25 cellular contexts compared by ENCODE assay signal in genomic region chr17:4465786-4466185, GRCh38. TPM values are rescaled to one million over a fixed set of nuclear protein-coding genes. Genes with fewer than 3 reads are reported as not detected.
DNase-seq lines count a peak whose midpoint lies in the region; ATAC-seq, FAIRE-seq and TF ChIP-seq lines count a peak whose summit lies in the region.
"Had no signal": no experiment of that assay in that cellular context is flagged by ENCODE, and none has a peak within 500 bp of the region (broad histone marks: within the 10 kb centered on the region; RNA-seq: fewer than 3 reads in every experiment).

No MANE protein-coding gene starts in this region.

- peak overlapping the region in 1 of 7 donors; percentile 6 for H3K27ac Mint-ChIP-seq in CD14-positive monocyte
- H3K27ac Mint-ChIP-seq: B cell; CD4-positive, alpha-beta T cell; GM23338 had no signal

- H3K27ac ChIP-seq in heart left ventricle = no peak overlapping the region
- no peak overlapping the region for H3K27ac ChIP-seq in osteoblast (ENCODE audit: low read depth, low read length)
- H3K27ac ChIP-seq: 22Rv1, BLaER1, C4-2B had no signal

- no peak for TF ChIP-seq POLR2A in heart left ventricle (IDR thresholded peaks at IDR 0.05)

- H3K27me3 ChIP-seq in heart left ventricle (no peaks in the 10 kb centered on the region), osteoblast (ENCODE audit: insufficient read depth, low read length) (no peaks in the 10 kb centered on the region)
- H3K27me3 ChIP-seq: BLaER1 had no signal

- FAIRE-seq in frontal cortex (lab: Jason Lieb, UNC) = no peak
- FAIRE-seq: A204.1, D721Med, GM12878, GM19239 had no signal

- H3K4me1 ChIP-seq in heart left ventricle (peaks cover 0 to 14% (median 0%) of the 10 kb centered on the region in 12 donors), osteoblast (ENCODE audit: insufficient read depth, low read length) (no peaks in the 10 kb centered on the region)

- ATAC-seq in Right ventricle myocardium inferior (no peak), heart left ventricle (no peak), esophagus mucosa (peak; percentile 22)
- ATAC-seq: GM12878, HCT116 had no signal

- H3K9me3 ChIP-seq in heart left ventricle (peaks cover 0 to 3% (median 0%) of the 10 kb centered on the region in 12 donors), osteoblast (ENCODE audit: low read depth, low read length) (no peaks in the 10 kb centered on the region)

- DNase-seq in Right ventricle myocardium inferior (ENCODE audit: missing footprints) = peak; percentile 32
- no peak for DNase-seq in heart left ventricle
- peak; percentile 75 for DNase-seq in osteoblast (ENCODE audit: insufficient read length, low spot score, missing footprints)
- DNase-seq in cerebellar nuclear complex (lab: John Stamatoyannopoulos, UW) = no peak
- DNase-seq in CD14-positive monocyte (ENCODE audit: low spot score) = no peak
- no peak for DNase-seq in frontal cortex (ENCODE audit: low spot score in 2 of 2)
- DNase-seq: CD4-positive, alpha-beta T cell; CD8-positive, alpha-beta memory T cell; DMS 273 treated with DMSO at 0.1 percent for 48 hours; DMS79; EL; GDM1; H9 had no signal

- H3K4me2 ChIP-seq in osteoblast (ENCODE audit: insufficient read depth, low read length) = no peak overlapping the region
- H3K4me2 ChIP-seq: BLaER1, GM23338 had no signal

- 65 to 92% (median 88%) methylated on average over 8 of the region's 8 CpGs for WGBS in heart left ventricle, 4 donors

- no peak overlapping the region for H2AFZ ChIP-seq in osteoblast (ENCODE audit: low read length)
- H2AFZ ChIP-seq: GM23338 had no signal

- no peaks in the 10 kb centered on the region for H3K79me2 ChIP-seq in osteoblast (ENCODE audit: insufficient read depth, low read length)

- H3K36me3 Mint-ChIP-seq in CD14-positive monocyte = peaks cover 23 to 24% of the 10 kb centered on the region in 2 donors

- no peaks in the 10 kb centered on the region for H3K36me3 ChIP-seq in heart left ventricle
- H3K36me3 ChIP-seq in osteoblast (ENCODE audit: insufficient read depth, low read length) = no peaks in the 10 kb centered on the region
- H3K36me3 ChIP-seq: BLaER1 had no signal

- no peaks in the 10 kb centered on the region for H3K27me3 Mint-ChIP-seq in CD14-positive monocyte (ENCODE audit: low read depth in 3 of 3)
- H3K27me3 Mint-ChIP-seq: B cell; CD4-positive, alpha-beta T cell; CD8-positive, alpha-beta memory T cell had no signal

- H3K4me3 ChIP-seq in heart left ventricle = no peak overlapping the region
- H3K4me3 ChIP-seq in osteoblast (ENCODE audit: insufficient read depth, low read length) = no peak overlapping the region
- H3K4me3 ChIP-seq: BLaER1, GM12878, GM23338 had no signal

- no peaks in the 10 kb centered on the region for H4K20me1 ChIP-seq in osteoblast (ENCODE audit: insufficient read depth, low read length)
- H4K20me1 ChIP-seq: BLaER1 had no signal

- H3K4me1 Mint-ChIP-seq in CD14-positive monocyte = peaks cover 6% of the 10 kb centered on the region
- H3K4me1 Mint-ChIP-seq: B cell; CD8-positive, alpha-beta memory T cell; GM23338; H9 had no signal

- H3K9me3 Mint-ChIP-seq in CD14-positive monocyte = peaks cover 0 to 4% (median 0%) of the 10 kb centered on the region in 7 donors
- H3K9me3 Mint-ChIP-seq: CD4-positive, alpha-beta T cell had no signal

- no peak overlapping the region for H3K4me3 Mint-ChIP-seq in CD14-positive monocyte
- H3K4me3 Mint-ChIP-seq: B cell; CD4-positive, alpha-beta T cell; CD8-positive, alpha-beta memory T cell; GM23338; H9 had no signal

- intact Hi-C loops in Right ventricle myocardium inferior (cut with DNase I) (no loop called here), heart left ventricle (cut with DNase I) (no loop called here), CD14-positive monocyte (cut with micrococcal nuclease) (no loop called here)

- TF ChIP-seq CTCF in heart left ventricle (IDR thresholded peaks at IDR 0.05) = no peak
- TF ChIP-seq CTCF in osteoblast (IDR thresholded peaks at IDR 0.05; ENCODE audit: extremely low read depth, low read depth, low read length) = no peak
- TF ChIP-seq CTCF in CD14-positive monocyte (IDR thresholded peaks at IDR 0.05) = no peak

RNA-seq across cellular contexts. Expression of gene SPNS3, which starts 32.0 kb away (rescaled TPM):
- total RNA-seq in Right ventricle myocardium inferior = 0.35 TPM
- total RNA-seq in heart left ventricle = 1 to 10 TPM in 5 of 9 donors, under 1 TPM in 1, not detected in 3; 0.23 to 1.9 (median 1.1) TPM
- polyA plus RNA-seq in heart left ventricle = under 1 TPM; 0.36 to 0.50 TPM
- 0.48 TPM for total RNA-seq in esophagus mucosa
- total RNA-seq in osteoblast = not detected in 2 replicates
- 1 to 10 TPM; 2.3 to 4.5 TPM for polyA plus RNA-seq in CD14-positive monocyte
- 0.41 TPM for total RNA-seq in frontal cortex
- total RNA-seq: GM23338, H9 had no signal
- polyA plus RNA-seq: AG04450, GM23338 had no signal

RNA-seq across cellular contexts. Expression of gene SPNS2, which starts 32.9 kb away (rescaled TPM):
- total RNA-seq in Right ventricle myocardium inferior (12.4 TPM), heart left ventricle (10 to 100 TPM in 7 of 9 donors, 1 to 10 TPM in 2; 6.4 to 20.4 (median 11.4) TPM), esophagus mucosa (33.9 TPM), osteoblast (under 0.01 TPM in 2 replicates), frontal cortex (11.0 TPM)
- polyA plus RNA-seq in heart left ventricle (10 to 100 TPM; 13.7 to 22.0 TPM), CD14-positive monocyte (under 1 TPM in 1 of 2 donors, not detected in 1; 0.33 TPM)
- total RNA-seq: B cell had no signal
- polyA plus RNA-seq: AG04450 had no signal

Comparison
In these comparisons a context has a peak if more than half of its experiments do, and no peak if none do; other contexts are left out.
1. DNase-seq: peak in Right ventricle myocardium inferior (single experiment) and osteoblast (single experiment); none in heart left ventricle (0 of 5), cerebellar nuclear complex (0 of 2), CD14-positive monocyte (single experiment) and frontal cortex (0 of 2).